In the genomic region with DNA sequence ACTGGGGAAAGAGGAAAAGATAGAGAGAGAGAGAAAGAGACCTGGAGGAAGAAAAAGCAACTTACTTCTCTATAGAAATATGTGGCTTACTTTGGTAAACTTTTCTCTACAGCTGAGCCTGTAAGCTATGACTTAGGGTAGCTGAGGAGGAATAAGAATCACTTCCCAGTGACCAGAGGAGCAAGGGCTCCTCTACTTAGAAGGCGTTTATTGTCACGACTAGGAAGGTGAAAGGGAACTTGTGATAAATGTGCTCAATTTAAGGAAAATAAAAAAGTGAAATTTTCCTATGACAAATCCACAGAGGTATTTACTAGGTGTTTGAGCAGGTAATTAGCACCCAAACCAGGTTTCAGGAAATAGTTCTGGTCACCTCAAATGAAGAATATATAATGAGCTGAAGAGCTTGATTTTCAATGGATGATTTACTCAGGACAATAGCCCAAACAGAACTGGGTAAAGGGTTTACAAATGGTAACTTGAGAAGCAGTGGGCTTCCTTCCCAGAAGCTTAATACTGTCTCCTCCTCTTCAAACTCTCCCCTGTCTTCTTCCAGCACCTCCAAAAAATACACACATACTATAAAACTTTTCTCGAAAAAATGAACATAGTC, we compare ENCODE assay signal across 1 cellular context.
TF ChIP-seq lines count a peak whose summit lies in the region.

No MANE protein-coding gene starts in this region.

TF ChIP-seq in GM23338, 12 proteins besides CTCF, POLR2A, EP300 and RAD21 (continued from another document):
- TF ChIP-seq, protein P1, sequence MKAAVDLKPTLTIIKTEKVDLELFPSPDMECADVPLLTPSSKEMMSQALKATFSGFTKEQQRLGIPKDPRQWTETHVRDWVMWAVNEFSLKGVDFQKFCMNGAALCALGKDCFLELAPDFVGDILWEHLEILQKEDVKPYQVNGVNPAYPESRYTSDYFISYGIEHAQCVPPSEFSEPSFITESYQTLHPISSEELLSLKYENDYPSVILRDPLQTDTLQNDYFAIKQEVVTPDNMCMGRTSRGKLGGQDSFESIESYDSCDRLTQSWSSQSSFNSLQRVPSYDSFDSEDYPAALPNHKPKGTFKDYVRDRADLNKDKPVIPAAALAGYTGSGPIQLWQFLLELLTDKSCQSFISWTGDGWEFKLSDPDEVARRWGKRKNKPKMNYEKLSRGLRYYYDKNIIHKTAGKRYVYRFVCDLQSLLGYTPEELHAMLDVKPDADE (IDR thresholded peaks at IDR 0.05), result no peak
- no peak for TF ChIP-seq ZNF331 (CRISPR knock-in tag; IDR thresholded peaks at IDR 0.05; ENCODE audit: low read depth)
- TF ChIP-seq, protein P2, sequence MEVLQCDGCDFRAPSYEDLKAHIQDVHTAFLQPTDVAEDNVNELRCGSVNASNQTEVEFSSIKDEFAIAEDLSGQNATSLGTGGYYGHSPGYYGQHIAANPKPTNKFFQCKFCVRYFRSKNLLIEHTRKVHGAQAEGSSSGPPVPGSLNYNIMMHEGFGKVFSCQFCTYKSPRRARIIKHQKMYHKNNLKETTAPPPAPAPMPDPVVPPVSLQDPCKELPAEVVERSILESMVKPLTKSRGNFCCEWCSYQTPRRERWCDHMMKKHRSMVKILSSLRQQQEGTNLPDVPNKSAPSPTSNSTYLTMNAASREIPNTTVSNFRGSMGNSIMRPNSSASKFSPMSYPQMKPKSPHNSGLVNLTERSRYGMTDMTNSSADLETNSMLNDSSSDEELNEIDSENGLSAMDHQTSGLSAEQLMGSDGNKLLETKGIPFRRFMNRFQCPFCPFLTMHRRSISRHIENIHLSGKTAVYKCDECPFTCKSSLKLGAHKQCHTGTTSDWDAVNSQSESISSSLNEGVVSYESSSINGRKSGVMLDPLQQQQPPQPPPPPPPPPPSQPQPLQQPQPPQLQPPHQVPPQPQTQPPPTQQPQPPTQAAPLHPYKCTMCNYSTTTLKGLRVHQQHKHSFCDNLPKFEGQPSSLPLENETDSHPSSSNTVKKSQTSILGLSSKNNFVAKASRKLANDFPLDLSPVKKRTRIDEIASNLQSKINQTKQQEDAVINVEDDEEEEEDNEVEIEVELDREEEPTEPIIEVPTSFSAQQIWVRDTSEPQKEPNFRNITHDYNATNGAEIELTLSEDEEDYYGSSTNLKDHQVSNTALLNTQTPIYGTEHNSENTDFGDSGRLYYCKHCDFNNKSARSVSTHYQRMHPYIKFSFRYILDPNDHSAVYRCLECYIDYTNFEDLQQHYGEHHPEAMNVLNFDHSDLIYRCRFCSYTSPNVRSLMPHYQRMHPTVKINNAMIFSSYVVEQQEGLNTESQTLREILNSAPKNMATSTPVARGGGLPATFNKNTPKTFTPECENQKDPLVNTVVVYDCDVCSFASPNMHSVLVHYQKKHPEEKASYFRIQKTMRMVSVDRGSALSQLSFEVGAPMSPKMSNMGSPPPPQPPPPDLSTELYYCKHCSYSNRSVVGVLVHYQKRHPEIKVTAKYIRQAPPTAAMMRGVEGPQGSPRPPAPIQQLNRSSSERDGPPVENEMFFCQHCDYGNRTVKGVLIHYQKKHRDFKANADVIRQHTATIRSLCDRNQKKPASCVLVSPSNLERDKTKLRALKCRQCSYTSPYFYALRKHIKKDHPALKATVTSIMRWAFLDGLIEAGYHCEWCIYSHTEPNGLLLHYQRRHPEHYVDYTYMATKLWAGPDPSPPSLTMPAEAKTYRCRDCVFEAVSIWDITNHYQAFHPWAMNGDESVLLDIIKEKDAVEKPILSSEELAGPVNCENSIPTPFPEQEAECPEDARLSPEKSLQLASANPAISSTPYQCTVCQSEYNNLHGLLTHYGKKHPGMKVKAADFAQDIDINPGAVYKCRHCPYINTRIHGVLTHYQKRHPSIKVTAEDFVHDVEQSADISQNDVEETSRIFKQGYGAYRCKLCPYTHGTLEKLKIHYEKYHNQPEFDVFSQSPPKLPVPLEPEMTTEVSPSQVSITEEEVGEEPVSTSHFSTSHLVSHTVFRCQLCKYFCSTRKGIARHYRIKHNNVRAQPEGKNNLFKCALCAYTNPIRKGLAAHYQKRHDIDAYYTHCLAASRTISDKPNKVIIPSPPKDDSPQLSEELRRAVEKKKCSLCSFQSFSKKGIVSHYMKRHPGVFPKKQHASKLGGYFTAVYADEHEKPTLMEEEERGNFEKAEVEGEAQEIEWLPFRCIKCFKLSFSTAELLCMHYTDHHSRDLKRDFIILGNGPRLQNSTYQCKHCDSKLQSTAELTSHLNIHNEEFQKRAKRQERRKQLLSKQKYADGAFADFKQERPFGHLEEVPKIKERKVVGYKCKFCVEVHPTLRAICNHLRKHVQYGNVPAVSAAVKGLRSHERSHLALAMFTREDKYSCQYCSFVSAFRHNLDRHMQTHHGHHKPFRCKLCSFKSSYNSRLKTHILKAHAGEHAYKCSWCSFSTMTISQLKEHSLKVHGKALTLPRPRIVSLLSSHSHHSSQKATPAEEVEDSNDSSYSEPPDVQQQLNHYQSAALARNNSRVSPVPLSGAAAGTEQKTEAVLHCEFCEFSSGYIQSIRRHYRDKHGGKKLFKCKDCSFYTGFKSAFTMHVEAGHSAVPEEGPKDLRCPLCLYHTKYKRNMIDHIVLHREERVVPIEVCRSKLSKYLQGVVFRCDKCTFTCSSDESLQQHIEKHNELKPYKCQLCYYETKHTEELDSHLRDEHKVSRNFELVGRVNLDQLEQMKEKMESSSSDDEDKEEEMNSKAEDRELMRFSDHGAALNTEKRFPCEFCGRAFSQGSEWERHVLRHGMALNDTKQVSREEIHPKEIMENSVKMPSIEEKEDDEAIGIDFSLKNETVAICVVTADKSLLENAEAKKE (CRISPR knock-in tag; IDR thresholded peaks at IDR 0.05), result no peak; the same call in 1 of the 2 replicates
